Comparison of ENCODE assay signal across 9 cellular contexts in the genomic region with DNA sequence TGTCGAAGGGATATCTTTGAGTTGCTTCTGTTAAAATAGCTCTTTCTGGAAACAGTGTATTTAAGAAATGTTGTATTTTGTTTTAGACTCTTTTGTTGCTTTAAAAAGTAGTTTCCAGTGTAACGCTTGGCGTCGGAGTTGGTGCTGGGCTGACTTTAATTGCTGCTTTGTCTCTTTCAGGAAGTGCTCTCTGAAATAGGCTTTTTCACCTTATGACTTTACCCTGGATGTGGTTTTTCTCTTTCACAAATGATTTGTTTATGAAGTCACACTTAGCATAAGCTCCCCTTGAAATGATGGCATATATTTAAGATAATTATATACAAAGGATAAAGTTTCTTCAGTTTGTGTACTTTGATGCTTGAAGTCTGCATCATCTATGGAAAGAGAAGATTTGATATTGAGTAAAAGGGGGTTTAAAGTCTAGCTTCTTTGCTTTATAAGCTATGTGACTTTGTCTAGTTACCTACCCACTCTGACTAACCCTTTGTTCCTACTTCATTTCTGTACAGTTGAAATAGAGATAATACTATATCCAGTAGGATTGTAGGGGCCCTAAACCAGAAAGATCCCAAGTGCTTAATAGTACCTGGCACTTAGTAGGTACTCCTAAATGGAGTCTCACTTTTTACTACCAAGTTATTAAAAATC. TPM values are rescaled to one million over a fixed set of nuclear protein-coding genes. Genes with fewer than 3 reads are reported as not detected.
DNase-seq lines count a peak whose midpoint lies in the region; ATAC-seq and TF ChIP-seq lines count a peak whose summit lies in the region.
"Had no signal": no experiment of that assay in that cellular context is flagged by ENCODE, and none has a peak within 500 bp of the region (broad histone marks: within the 10 kb centered on the region; RNA-seq: fewer than 3 reads in every experiment).

A gene with protein sequence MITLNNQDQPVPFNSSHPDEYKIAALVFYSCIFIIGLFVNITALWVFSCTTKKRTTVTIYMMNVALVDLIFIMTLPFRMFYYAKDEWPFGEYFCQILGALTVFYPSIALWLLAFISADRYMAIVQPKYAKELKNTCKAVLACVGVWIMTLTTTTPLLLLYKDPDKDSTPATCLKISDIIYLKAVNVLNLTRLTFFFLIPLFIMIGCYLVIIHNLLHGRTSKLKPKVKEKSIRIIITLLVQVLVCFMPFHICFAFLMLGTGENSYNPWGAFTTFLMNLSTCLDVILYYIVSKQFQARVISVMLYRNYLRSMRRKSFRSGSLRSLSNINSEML (minus strand): TSS at position 170 of the 651 bp plus-strand sequence. CDS start 2,507 bp downstream, outside the sequence.

- CTCF ChIA-PET in activated B cell treated with CpG ODN at 0.5 μM for 24 hours (lab: Charles Lee) = interaction anchor here (0.8 to 2.1 kb wide), 9 partner anchors 8 to 82 kb away, joined by 3 to 20 read pairs (median 4); partner anchors contain the start of gene UBAC2

- POLR2A ChIA-PET in activated B cell treated with CpG ODN at 0.5 μM for 24 hours (lab: Charles Lee) = interaction anchor here (0.5 to 4.7 kb wide), 22 partner anchors 11 to 285 kb away, joined by 3 to 128 read pairs (median 4); partner anchors contain the start of gene UBAC2

- intact Hi-C loops in activated B cell treated with CpG ODN at 0.5 μM for 24 hours (cut with micrococcal nuclease) = loop anchor here (1.0 to 5.0 kb wide), 6 partner anchors 24 to 1826 kb away; partner anchors contain the start of gene TM9SF2

- H3K9me3 Mint-ChIP-seq in activated B cell treated with CpG ODN at 0.5 μM for 24 hours = no peaks in the 10 kb centered on the region
- peaks cover 0 to 2% of the 10 kb centered on the region in 2 donors for H3K9me3 Mint-ChIP-seq in stimulated activated naive B cell treated with anti-CD40 and anti-IgM and Interleukin-4, amounts not matched to agents 10 μg/mL and 1 μg/mL and 100 μg/mL, for 72 hours

- peaks cover 86% of the 10 kb centered on the region for H3K4me1 Mint-ChIP-seq in activated B cell treated with CpG ODN at 0.5 μM for 24 hours
- peaks cover 44 to 79% of the 10 kb centered on the region in 2 donors for H3K4me1 Mint-ChIP-seq in stimulated activated naive B cell treated with anti-CD40 and anti-IgM and Interleukin-4, amounts not matched to agents 10 μg/mL and 1 μg/mL and 100 μg/mL, for 72 hours

- no peaks in the 10 kb centered on the region for H3K27me3 Mint-ChIP-seq in activated B cell treated with CpG ODN at 0.5 μM for 24 hours
- no peaks in the 10 kb centered on the region for H3K27me3 Mint-ChIP-seq in stimulated activated naive B cell treated with anti-CD40 and anti-IgM and Interleukin-4, amounts not matched to agents 10 μg/mL and 1 μg/mL and 100 μg/mL, for 72 hours

- H3K4me3 Mint-ChIP-seq in activated B cell treated with CpG ODN at 0.5 μM for 24 hours = peak within 1 kb of the TSS; percentile 94
- peak within 1 kb of the TSS; percentile 81 to 90 for H3K4me3 Mint-ChIP-seq in stimulated activated naive B cell treated with anti-CD40 and anti-IgM and Interleukin-4, amounts not matched to agents 10 μg/mL and 1 μg/mL and 100 μg/mL, for 72 hours

- ATAC-seq in HG03097 (IDR thresholded peaks at IDR 0.05; ENCODE audit: low FRiP score, unreplicated experiment) (peak; percentile 67), activated B cell treated with CpG ODN at 0.5 μM for 24 hours (ENCODE audit: low read depth) (peak; percentile 65)
- peak; percentile 80 to 86 for ATAC-seq in stimulated activated naive B cell treated with anti-CD40 and anti-IgM and Interleukin-4, amounts not matched to agents 10 μg/mL and 1 μg/mL and 100 μg/mL, for 72 hours (replicated peaks)

- no peak for TF ChIP-seq CTCF in activated B cell treated with CpG ODN at 0.5 μM for 24 hours (IDR thresholded peaks at IDR 0.05)

- peak; percentile 22 for DNase-seq in stimulated activated CD4-positive, alpha-beta T cell treated with anti-CD3 and anti-CD28 coated beads, Interleukin-4, amount 100 ng/mL, for 1 hour
- no peak for DNase-seq in stimulated activated CD4-positive, alpha-beta T cell treated with anti-CD3 and anti-CD28 coated beads, Interleukin-12 subunit alpha, Interleukin-12 subunit beta, amount 100 ng/mL, for 4 hours
- DNase-seq in activated B cell treated with CpG ODN at 0.5 μM for 24 hours (no peak), EL (no peak), A172 (ENCODE audit: low spot score) (no peak), UCSD-AML1 (lab: John Stamatoyannopoulos, UW; ENCODE audit: unreplicated experiment) (no peak)
- DNase-seq in stimulated activated naive B cell treated with anti-CD40 and anti-IgM and Interleukin-4, amounts not matched to agents 10 μg/mL and 1 μg/mL and 100 μg/mL, for 72 hours = no peak

- peak within 1 kb of the TSS; percentile 96 for H3K27ac Mint-ChIP-seq in activated B cell treated with CpG ODN at 0.5 μM for 24 hours
- peak within 1 kb of the TSS; percentile 82 for H3K27ac Mint-ChIP-seq in stimulated activated naive B cell treated with anti-CD40 and anti-IgM and Interleukin-4, amounts not matched to agents 10 μg/mL and 1 μg/mL and 100 μg/mL, for 72 hours

- H3K36me3 Mint-ChIP-seq in activated B cell treated with CpG ODN at 0.5 μM for 24 hours (ENCODE audit: low read depth) = peaks cover 36% of the 10 kb centered on the region
- peaks cover 28 to 37% of the 10 kb centered on the region in 2 donors for H3K36me3 Mint-ChIP-seq in stimulated activated naive B cell treated with anti-CD40 and anti-IgM and Interleukin-4, amounts not matched to agents 10 μg/mL and 1 μg/mL and 100 μg/mL, for 72 hours

RNA-seq across cellular contexts. Expression of the gene that starts here (rescaled TPM):
- total RNA-seq in activated B cell treated with CpG ODN at 0.5 μM for 24 hours = 29.0 and 32.4 TPM in 2 replicates
- total RNA-seq in A172 (2014; rRNA removed; shearing (Covaris generic)) = not detected in 2 replicates
- total RNA-seq: thoracic aorta had no signal

Comparison
In these comparisons a context has a peak if more than half of its experiments do, and no peak if none do; other contexts are left out.
1. RNA of the gene that starts here (total RNA-seq): 29.0 to 32.4 TPM in activated B cell treated with CpG ODN at 0.5 μM for 24 hours; not detected in A172; every median in the first group is over 10 times any median in the second.
2. Peak in every context shown above with its lines, with median percentiles within 50 percentile points of each other: ATAC-seq.